In the genomic region with DNA sequence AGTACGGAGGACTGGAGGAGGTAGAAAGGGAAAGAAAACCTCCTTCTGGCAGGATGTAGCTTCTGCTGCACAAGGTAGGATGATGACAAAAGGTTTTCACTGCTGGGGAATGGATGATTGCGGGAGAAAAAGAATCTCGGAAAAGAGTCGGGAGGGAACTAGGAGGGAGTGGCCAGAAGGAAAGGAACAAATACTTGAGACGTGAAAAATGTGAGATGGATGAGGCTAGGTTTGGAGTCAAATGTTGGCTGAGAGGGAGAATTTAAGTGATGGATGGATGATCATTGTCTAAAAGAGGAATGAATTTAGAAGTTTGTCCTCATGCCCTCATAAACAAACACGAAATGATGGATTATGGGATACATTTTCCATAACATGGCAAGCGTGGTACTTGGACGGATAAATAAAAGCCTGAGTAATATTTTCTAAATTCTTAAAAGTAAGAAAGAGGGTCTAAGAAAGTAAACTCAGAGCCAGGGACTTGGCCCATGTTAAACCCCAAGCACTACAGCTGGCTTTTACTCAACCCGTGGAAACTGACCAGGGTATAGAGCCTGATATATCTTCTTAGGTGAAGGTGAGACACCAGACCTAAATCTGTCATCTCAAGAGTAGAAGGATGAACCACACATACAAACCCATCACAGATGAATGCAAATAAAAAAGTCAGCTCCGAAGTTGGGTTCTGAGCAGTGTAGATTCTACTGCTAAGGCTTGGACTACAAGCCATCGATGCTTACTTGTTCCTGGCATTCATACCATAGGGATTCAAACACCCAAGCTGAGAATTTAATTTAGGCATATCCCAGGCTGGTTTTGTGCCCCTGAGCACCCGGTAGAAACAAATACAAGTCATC, we compare ENCODE assay signal across 8 cellular contexts.
DNase-seq lines count a peak whose midpoint lies in the region; ATAC-seq and TF ChIP-seq lines count a peak whose summit lies in the region.

No MANE protein-coding gene starts in this region.

- no peaks in the 10 kb centered on the region for H3K79me2 ChIP-seq in OCI-LY1 (ENCODE audit: insufficient read depth, low read length)

- intact Hi-C loops in cardiac septum (cut with DNase I) = loop anchor here (2.0 to 10.0 kb wide), 4 partner anchors 13 to 1678 kb away; a partner anchor contains a TSS

- H3K9me2 ChIP-seq in OCI-LY1 (ENCODE audit: low read depth, low read length) = no peaks in the 10 kb centered on the region

- H3K27me3 ChIP-seq in right atrium auricular region (no peaks in the 10 kb centered on the region), OCI-LY1 (ENCODE audit: insufficient read depth, low read length) (no peaks in the 10 kb centered on the region), mononuclear cell (ENCODE audit: insufficient read depth, low read length) (no peaks in the 10 kb centered on the region)

- peak overlapping the region; percentile 52 to 84 for H3K4me3 ChIP-seq in right atrium auricular region
- H3K4me3 ChIP-seq in OCI-LY1 (ENCODE audit: low read depth, low read length, poor library complexity, severe bottlenecking) = peak overlapping the region; percentile 89
- H3K4me3 ChIP-seq in mononuclear cell (ENCODE audit: low read length) = peak overlapping the region; percentile 86

- H3K4me1 Mint-ChIP-seq in chondrocyte (ENCODE audit: low read depth) = peaks cover 40% of the 10 kb centered on the region

- H3K36me3 ChIP-seq in right atrium auricular region (no peaks in the 10 kb centered on the region), OCI-LY1 (ENCODE audit: insufficient read depth, low read length) (no peaks in the 10 kb centered on the region)

- no peaks in the 10 kb centered on the region for H4K20me1 ChIP-seq in OCI-LY1 (ENCODE audit: insufficient read depth, low read length)

- peak overlapping the region; percentile 98 for H3K9ac ChIP-seq in OCI-LY1 (ENCODE audit: low read length)

- peaks cover 0 to 20% of the 10 kb centered on the region in 2 donors for H3K4me1 ChIP-seq in right atrium auricular region
- H3K4me1 ChIP-seq in OCI-LY1 (ENCODE audit: insufficient read depth, low read length, severe bottlenecking) = peaks cover 49% of the 10 kb centered on the region
- peaks cover 50% of the 10 kb centered on the region for H3K4me1 ChIP-seq in mononuclear cell (ENCODE audit: insufficient read depth, low read length)

- H3K27ac Mint-ChIP-seq in chondrocyte (ENCODE audit: unreplicated experiment) = peak overlapping the region; percentile 99

- H3K27ac ChIP-seq in right atrium auricular region (peak overlapping the region; percentile 96 to 97), OCI-LY1 (ENCODE audit: low read depth, low read length, poor library complexity, severe bottlenecking) (peak overlapping the region; percentile 99)

- DNase-seq in right atrium auricular region (ENCODE audit: low spot score) (no peak), cardiac septum (ENCODE audit: low spot score) (no peak), chondrocyte (ENCODE audit: low spot score) (no peak), NCI-H1694 (lab: John Stamatoyannopoulos, UW) (no peak)

- H3K27me3 Mint-ChIP-seq in chondrocyte (ENCODE audit: low read depth) = no peaks in the 10 kb centered on the region

- H3K9me3 ChIP-seq in right atrium auricular region (no peaks in the 10 kb centered on the region), OCI-LY1 (ENCODE audit: low read length) (no peaks in the 10 kb centered on the region), mononuclear cell (ENCODE audit: low read depth, low read length) (no peaks in the 10 kb centered on the region)

- H3K4me3 Mint-ChIP-seq in chondrocyte (ENCODE audit: unreplicated experiment) = peak overlapping the region; percentile 78

- peaks cover 4% of the 10 kb centered on the region; the same call in 1 of the 2 replicates for H3F3A ChIP-seq in OCI-LY1 (ENCODE audit: insufficient read depth, low read length)

- TF ChIP-seq CTCF in right atrium auricular region (IDR thresholded peaks at IDR 0.05) (no peak), OCI-LY1 (IDR thresholded peaks at IDR 0.05; ENCODE audit: low read length) (no peak), chondrocyte (IDR thresholded peaks at IDR 0.05) (no peak)

- ATAC-seq in GM18861 (IDR thresholded peaks at IDR 0.05; ENCODE audit: unreplicated experiment) (no peak), HG03520 (IDR thresholded peaks at IDR 0.05; ENCODE audit: unreplicated experiment) (no peak)

- no peaks in the 10 kb centered on the region for H3K36me3 Mint-ChIP-seq in chondrocyte (ENCODE audit: low read depth)

- no peak overlapping the region for H2AFZ ChIP-seq in OCI-LY1 (ENCODE audit: low read length)

- H3K4me2 ChIP-seq in OCI-LY1 (ENCODE audit: low read length) = peak overlapping the region; percentile 95

- H3K9me3 Mint-ChIP-seq in chondrocyte (ENCODE audit: low read depth) = no peaks in the 10 kb centered on the region
